Comparison of ENCODE assay signal across 6 cellular contexts in the genomic region with DNA sequence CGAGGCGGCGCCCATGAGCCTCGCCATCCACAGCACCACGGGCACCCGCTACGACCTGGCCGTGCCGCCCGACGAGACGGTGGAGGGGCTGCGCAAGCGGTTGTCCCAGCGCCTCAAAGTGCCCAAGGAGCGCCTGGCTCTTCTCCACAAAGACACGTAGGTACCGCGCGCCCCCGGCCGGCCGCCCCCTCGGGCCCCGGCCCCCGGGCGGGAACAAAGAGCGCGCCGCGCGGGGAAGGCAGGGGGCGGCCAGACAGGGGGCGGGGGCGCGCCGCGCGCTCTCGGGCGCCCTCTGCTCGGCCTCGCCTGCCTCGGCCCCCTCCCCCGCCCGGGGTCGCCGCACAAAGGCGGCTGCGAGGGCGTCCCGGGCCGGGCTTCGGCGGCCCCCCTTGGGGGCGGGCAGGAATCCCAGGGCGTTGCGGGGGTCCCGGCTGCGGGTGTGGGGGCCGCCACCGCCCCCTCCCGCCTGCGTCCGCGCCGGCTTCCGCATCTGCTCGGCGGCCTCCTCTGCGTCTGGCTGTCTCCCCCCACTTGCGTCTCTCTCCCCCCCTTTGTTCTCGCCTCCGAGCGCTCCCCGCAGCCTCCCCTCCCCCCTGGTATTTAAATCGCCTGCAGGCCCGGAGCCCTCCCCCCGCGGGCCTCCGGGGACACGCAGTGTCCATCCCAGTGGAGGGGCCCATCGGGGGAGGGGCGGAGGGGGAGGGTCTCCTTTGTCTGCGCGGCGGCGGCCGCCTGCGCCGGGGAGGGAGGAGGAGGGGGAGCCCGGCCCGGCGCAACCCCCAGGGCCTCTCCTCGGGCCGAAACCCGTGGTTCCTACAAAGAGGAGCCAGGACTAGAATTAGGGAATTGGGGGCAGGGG. TPM values are rescaled to one million over a fixed set of nuclear protein-coding genes. Genes with fewer than 3 reads are reported as not detected.
DNase-seq lines count a peak whose midpoint lies in the region; ATAC-seq, FAIRE-seq and TF ChIP-seq lines count a peak whose summit lies in the region.

No MANE protein-coding gene starts in this region.

- H3K27me3 ChIP-seq in OCI-LY1 (ENCODE audit: insufficient read depth, low read length) = no peaks in the 10 kb centered on the region
- H3K27me3 ChIP-seq in naive thymus-derived CD4-positive, alpha-beta T cell (ENCODE audit: control insufficient read depth in 2 of 2, insufficient read depth in 2 of 2, low read length in 2 of 2) = no peaks in the 10 kb centered on the region

- peaks cover 0 to 16% (median 11%) of the 10 kb centered on the region in 7 donors for H3K4me1 Mint-ChIP-seq in naive thymus-derived CD4-positive, alpha-beta T cell

- peaks cover 0 to 3% (median 0%) of the 10 kb centered on the region in 11 donors for H3K9me3 Mint-ChIP-seq in naive thymus-derived CD4-positive, alpha-beta T cell

- H3K36me3 Mint-ChIP-seq in naive thymus-derived CD4-positive, alpha-beta T cell = peaks cover 0 to 19% (median 0%) of the 10 kb centered on the region in 5 donors

- H3K4me3 ChIP-seq in OCI-LY1 (ENCODE audit: low read depth, low read length, poor library complexity, severe bottlenecking) (peak overlapping the region; percentile 76), coronary artery (peak overlapping the region; percentile 96)
- H3K4me3 ChIP-seq in naive thymus-derived CD4-positive, alpha-beta T cell (ENCODE audit: low read length) = peak overlapping the region; percentile 63

- H3K27me3 Mint-ChIP-seq in naive thymus-derived CD4-positive, alpha-beta T cell = no peaks in the 10 kb centered on the region

- peaks cover 28% of the 10 kb centered on the region for H3K36me3 ChIP-seq in OCI-LY1 (ENCODE audit: insufficient read depth, low read length)
- peaks cover 14 to 32% (median 19%) of the 10 kb centered on the region in 3 experiments for H3K36me3 ChIP-seq in naive thymus-derived CD4-positive, alpha-beta T cell (ENCODE audit: control insufficient read depth in 2 of 3, insufficient read depth in 3 of 3, low read length in 3 of 3)

- POLR2A ChIA-PET in naive thymus-derived CD4-positive, alpha-beta T cell (lab: Charles Lee) = interaction anchor here (1.0 to 10.8 kb wide), 8 partner anchors 9 to 223 kb away, joined by 3 to 229 read pairs (median 6); partner anchors contain the start of gene CIRBP

- peak; percentile 45 for FAIRE-seq in GM12891 (lab: Jason Lieb, UNC)

- CTCF ChIA-PET in naive thymus-derived CD4-positive, alpha-beta T cell (lab: Charles Lee) = no interaction called here

- H3K4me2 ChIP-seq in OCI-LY1 (ENCODE audit: low read length) = peak overlapping the region; percentile 85

- H3K9me3 ChIP-seq in OCI-LY1 (ENCODE audit: low read length) = no peaks in the 10 kb centered on the region
- no peaks in the 10 kb centered on the region for H3K9me3 ChIP-seq in naive thymus-derived CD4-positive, alpha-beta T cell (ENCODE audit: control insufficient read depth in 2 of 3, low read length in 3 of 3)

- peak overlapping the region; percentile 95 for H3K27ac ChIP-seq in OCI-LY1 (ENCODE audit: low read depth, low read length, poor library complexity, severe bottlenecking)
- peak overlapping the region; percentile 93 to 100 for H3K27ac ChIP-seq in coronary artery
- peak overlapping the region; percentile 93 for H3K27ac ChIP-seq in naive thymus-derived CD4-positive, alpha-beta T cell (ENCODE audit: low read depth, low read length)

- intact Hi-C loops in naive thymus-derived CD4-positive, alpha-beta T cell (cut with micrococcal nuclease) = no loop called here

- no peak overlapping the region for H2AFZ ChIP-seq in OCI-LY1 (ENCODE audit: low read length)

- no peaks in the 10 kb centered on the region for H4K20me1 ChIP-seq in OCI-LY1 (ENCODE audit: insufficient read depth, low read length)

- TF ChIP-seq CTCF in OCI-LY1 (IDR thresholded peaks at IDR 0.05; ENCODE audit: low read length) = no peak
- TF ChIP-seq CTCF in coronary artery (IDR thresholded peaks at IDR 0.05) = no peak

- no peak for ATAC-seq in naive thymus-derived CD4-positive, alpha-beta T cell
- ATAC-seq in GM21360 (IDR thresholded peaks at IDR 0.05; ENCODE audit: unreplicated experiment) = no peak

- DNase-seq in GM12891 (ENCODE audit: insufficient read length, low spot score) (no peak), coronary artery (ENCODE audit: low spot score) (no peak), SW480 (ENCODE audit: low spot score) (no peak)
- DNase-seq in naive thymus-derived CD4-positive, alpha-beta T cell = peak; percentile 55 to 79 (median 73)

- peak overlapping the region; percentile 88 to 97 (median 94) for H3K4me3 Mint-ChIP-seq in naive thymus-derived CD4-positive, alpha-beta T cell

- H3K4me1 ChIP-seq in OCI-LY1 (ENCODE audit: insufficient read depth, low read length, severe bottlenecking) = peaks cover 21% of the 10 kb centered on the region
- H3K4me1 ChIP-seq in naive thymus-derived CD4-positive, alpha-beta T cell (ENCODE audit: control insufficient read depth in 2 of 2, insufficient read depth in 2 of 2, low read length in 2 of 2) = peaks cover 19 to 29% of the 10 kb centered on the region in 2 donors

- H3K9ac ChIP-seq in OCI-LY1 (ENCODE audit: low read length) = peak overlapping the region; percentile 91

- H3F3A ChIP-seq in OCI-LY1 (ENCODE audit: insufficient read depth, low read length) = no peaks in the 10 kb centered on the region

- no peak for TF ChIP-seq POLR2A in GM12891 (IDR thresholded peaks at IDR 0.05; ENCODE audit: low read depth, low read length)

- no peaks in the 10 kb centered on the region for H3K9me2 ChIP-seq in OCI-LY1 (ENCODE audit: low read depth, low read length)

- peak overlapping the region; percentile 83 to 94 (median 91) for H3K27ac Mint-ChIP-seq in naive thymus-derived CD4-positive, alpha-beta T cell

- H3K79me2 ChIP-seq in OCI-LY1 (ENCODE audit: insufficient read depth, low read length) = no peaks in the 10 kb centered on the region

TF ChIP-seq in GM12891, 5 proteins besides CTCF, POLR2A, EP300 and RAD21:
- TF ChIP-seq SPI1 (IDR thresholded peaks at IDR 0.05; ENCODE audit: low read depth, low read length) = no peak
- TF ChIP-seq POU2F2 (IDR thresholded peaks at IDR 0.05; ENCODE audit: low read depth, low read length) = no peak
- no peak for TF ChIP-seq TAF1 (IDR thresholded peaks at IDR 0.05; ENCODE audit: low read depth, low read length)
- TF ChIP-seq PAX5 (IDR thresholded peaks at IDR 0.05; ENCODE audit: insufficient read depth, low read length, severe bottlenecking) = no peak
- TF ChIP-seq POLR2AphosphoS5 (IDR thresholded peaks at IDR 0.05; ENCODE audit: low read depth, low read length) = no peak

RNA-seq across cellular contexts. Expression of gene MIDN, which starts 2.2 kb away (rescaled TPM):
- 16.2 TPM for polyA plus RNA-seq in GM12891 (2012; ENCODE audit: low read depth, missing spikeins)
- total RNA-seq in naive thymus-derived CD4-positive, alpha-beta T cell = 100 to 1,000 TPM in 2 of 5 experiments, 10 to 100 TPM in 3; 22.6 to 310 (median 78.1) TPM
- polyA plus RNA-seq in naive thymus-derived CD4-positive, alpha-beta T cell = 1 to 10 TPM; 1.4 to 3.6 TPM

RNA-seq across cellular contexts. Expression of gene ATP5F1D, which starts 9.1 kb away (rescaled TPM):
- 209 TPM for polyA plus RNA-seq in GM12891 (2012; ENCODE audit: low read depth, missing spikeins)
- 100 to 1,000 TPM in 3 of 5 experiments, 10 to 100 TPM in 2; 90.6 to 178 (median 102) TPM for total RNA-seq in naive thymus-derived CD4-positive, alpha-beta T cell
- polyA plus RNA-seq in naive thymus-derived CD4-positive, alpha-beta T cell = 100 to 1,000 TPM; 209 to 302 TPM

RNA-seq across cellular contexts. Expression of gene CBARP, which starts 12.8 kb away (rescaled TPM):
- 1.5 TPM for polyA plus RNA-seq in GM12891 (2012; ENCODE audit: low read depth, missing spikeins)
- total RNA-seq in naive thymus-derived CD4-positive, alpha-beta T cell = under 1 TPM in 2 of 5 experiments, not detected in 3; 0.15 to 0.27 TPM
- not detected for polyA plus RNA-seq in naive thymus-derived CD4-positive, alpha-beta T cell

RNA-seq across cellular contexts. Expression of gene CIRBP, which starts 18.5 kb away (rescaled TPM):
- polyA plus RNA-seq in GM12891 (2012; ENCODE audit: low read depth, missing spikeins) = 297 TPM
- total RNA-seq in naive thymus-derived CD4-positive, alpha-beta T cell = 100 to 1,000 TPM; 237 to 629 (median 524) TPM
- 100 to 1,000 TPM; 233 to 247 TPM for polyA plus RNA-seq in naive thymus-derived CD4-positive, alpha-beta T cell

RNA-seq across cellular contexts. Expression of gene FAM174C, which starts 24.7 kb away (rescaled TPM):
- polyA plus RNA-seq in GM12891 (2012; ENCODE audit: low read depth, missing spikeins) = 47.7 TPM
- total RNA-seq in naive thymus-derived CD4-positive, alpha-beta T cell = 10 to 100 TPM; 31.7 to 57.3 (median 47.7) TPM
- 10 to 100 TPM; 75.0 to 78.8 TPM for polyA plus RNA-seq in naive thymus-derived CD4-positive, alpha-beta T cell

Comparison
In these comparisons a context has a peak if more than half of its experiments do, and no peak if none do; other contexts are left out.
1. DNase-seq: peak in naive thymus-derived CD4-positive, alpha-beta T cell (9 of 9); none in GM12891 (single experiment), coronary artery (single experiment) and SW480 (single experiment).
2. Peak in every context shown above with its lines, with median percentiles within 50 percentile points of each other: H3K27ac ChIP-seq and H3K4me3 ChIP-seq.